In the genomic region with DNA sequence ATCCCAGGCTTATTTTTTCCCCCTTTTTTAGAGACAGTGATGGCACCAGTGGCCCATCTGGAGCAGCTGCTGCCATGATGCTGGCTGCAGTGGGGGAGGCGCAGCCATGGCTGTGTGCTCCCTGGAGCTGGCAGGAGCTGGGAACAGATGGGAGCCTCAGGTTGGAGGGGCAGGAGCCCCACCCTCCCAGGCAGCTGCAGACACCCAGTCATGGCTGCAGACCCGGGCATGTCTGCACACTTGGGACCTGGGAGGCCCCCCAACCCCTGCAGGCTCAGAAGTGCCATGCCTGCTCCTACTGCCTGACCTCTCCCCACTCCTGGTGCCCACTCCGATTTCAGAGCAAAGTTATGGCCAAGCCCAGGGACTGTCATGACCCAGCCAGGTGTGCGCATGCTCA, we compare ENCODE assay signal across 29 cellular contexts.
"Had no signal": no experiment of that assay in that cellular context is flagged by ENCODE, and none has a peak within 500 bp of the region (broad histone marks: within the 10 kb centered on the region; RNA-seq: fewer than 3 reads in every experiment).

No MANE protein-coding gene starts in this region.

- H3K27ac Mint-ChIP-seq: activated CD4-positive, alpha-beta T cell treated with anti-CD3 and anti-CD28 coated beads for 36 hours; activated CD4-positive, alpha-beta T cell treated with anti-CD3 and anti-CD28 coated beads, Interleukin-2, amount 10 ng/mL, durations not matched to agents 7 days and 5 days; activated CD8-positive, alpha-beta T cell treated with anti-CD3 and anti-CD28 coated beads, Interleukin-2, amount 10 ng/mL, durations not matched to agents 7 days and 5 days; activated naive CD4-positive, alpha-beta T cell treated with anti-CD3 and anti-CD28 coated beads, Interleukin-2, amount 10 ng/mL, durations not matched to agents 7 days and 5 days; activated naive CD8-positive, alpha-beta T cell; activated naive CD8-positive, alpha-beta T cell treated with anti-CD3 and anti-CD28 coated beads, Interleukin-2, amount 50 U/mL, for 24 hours; IgD-negative memory B cell; T-helper 1 cell treated with Interleukin-12 subunit alpha and Interleukin-12 subunit beta and Interleukin-4 antibody, amounts not matched to agents 30 μg/mL and 1 μg/mL, for 36 hours; T-helper 2 cell treated with Interferon-gamma antibody and Interleukin-4, amounts not matched to agents 5 μg/mL and 100 μg/mL, for 36 hours; WTC11 had no signal

- H3K36me3 ChIP-seq: SJCRH30 had no signal

- H3K4me1 ChIP-seq: SJCRH30 had no signal

- H3K4me3 ChIP-seq: SJCRH30, SK-N-MC had no signal

- H3K4me1 Mint-ChIP-seq: activated CD4-positive, alpha-beta T cell treated with anti-CD3 and anti-CD28 coated beads for 36 hours; brain; WTC11 had no signal

- H3K9me3 Mint-ChIP-seq: activated naive CD4-positive, alpha-beta T cell treated with anti-CD3 and anti-CD28 coated beads, Interleukin-2, amount 10 ng/mL, durations not matched to agents 7 days and 5 days; activated naive CD8-positive, alpha-beta T cell treated with anti-CD3 and anti-CD28 coated beads, Interleukin-2, amount 50 U/mL, for 24 hours; T-helper 2 cell treated with Interferon-gamma antibody and Interleukin-4, amounts not matched to agents 5 μg/mL and 100 μg/mL, for 36 hours had no signal

- H3K4me3 Mint-ChIP-seq: activated CD4-positive, alpha-beta T cell treated with anti-CD3 and anti-CD28 coated beads for 36 hours; activated CD4-positive, alpha-beta T cell treated with anti-CD3 and anti-CD28 coated beads, Interleukin-2, amount 10 ng/mL, durations not matched to agents 7 days and 5 days; activated CD8-positive, alpha-beta T cell treated with anti-CD3 and anti-CD28 coated beads, Interleukin-2, amount 10 ng/mL, durations not matched to agents 7 days and 5 days; activated naive CD4-positive, alpha-beta T cell treated with anti-CD3 and anti-CD28 coated beads, Interleukin-2, amount 10 ng/mL, durations not matched to agents 7 days and 5 days; activated naive CD8-positive, alpha-beta T cell; activated naive CD8-positive, alpha-beta T cell treated with anti-CD3 and anti-CD28 coated beads, Interleukin-2, amount 50 U/mL, for 24 hours; brain; IgD-negative memory B cell; T-helper 1 cell treated with Interleukin-12 subunit alpha and Interleukin-12 subunit beta and Interleukin-4 antibody, amounts not matched to agents 30 μg/mL and 1 μg/mL, for 36 hours; T-helper 2 cell treated with Interferon-gamma antibody and Interleukin-4, amounts not matched to agents 5 μg/mL and 100 μg/mL, for 36 hours; WTC11 had no signal

- H3K27me3 ChIP-seq: SJCRH30 had no signal

- H3K27ac ChIP-seq: SJCRH30, SK-N-MC had no signal

- DNase-seq: activated CD4-positive, alpha-beta T cell treated with anti-CD3 and anti-CD28 coated beads for 36 hours; activated CD4-positive, alpha-beta T cell treated with anti-CD3 and anti-CD28 coated beads, Interleukin-2, amount 10 ng/mL, durations not matched to agents 7 days and 5 days; activated CD4-positive, alpha-beta T cell treated with anti-CD3 and anti-CD28 coated beads, Interleukin-2, amount 50 U/mL, for 48 hours; activated CD8-positive, alpha-beta memory T cell treated with anti-CD3 and anti-CD28 coated beads, Interleukin-2, amount 50 U/mL, for 4 hours; activated CD8-positive, alpha-beta T cell treated with anti-CD3 and anti-CD28 coated beads, Interleukin-2, amount 10 ng/mL, durations not matched to agents 7 days and 5 days; activated effector memory CD4-positive, alpha-beta T cell treated with Interleukin-2 at 50 U/mL for 16 hours; activated naive CD4-positive, alpha-beta T cell treated with anti-CD3 and anti-CD28 coated beads, Interleukin-2, amount 10 ng/mL, durations not matched to agents 7 days and 5 days; activated naive CD8-positive, alpha-beta T cell treated with anti-CD3 and anti-CD28 coated beads, Interleukin-2, amount 50 U/mL, for 24 hours; activated T-cell treated with anti-CD3 and anti-CD28 coated beads, Interleukin-2, amount 50 U/mL, for 48 hours; anterior cingulate cortex; caudate nucleus; cerebellar nuclear complex; Karpas-422; KBM-7; NCI-H1105; NCI-H1417 treated with DMSO at 0.1 percent for 48 hours; NCI-H2029; NCI-H226; NCI-H446 treated with DMSO at 0.1 percent for 48 hours; NCI-H774; SHP77 had no signal

- H3K9me3 ChIP-seq: SJCRH30 had no signal

- H3K36me3 Mint-ChIP-seq: activated naive CD4-positive, alpha-beta T cell treated with anti-CD3 and anti-CD28 coated beads, Interleukin-2, amount 10 ng/mL, durations not matched to agents 7 days and 5 days; WTC11 had no signal

- H3K27me3 Mint-ChIP-seq: activated CD4-positive, alpha-beta T cell treated with anti-CD3 and anti-CD28 coated beads for 36 hours; activated naive CD4-positive, alpha-beta T cell treated with anti-CD3 and anti-CD28 coated beads, Interleukin-2, amount 10 ng/mL, durations not matched to agents 7 days and 5 days; activated naive CD8-positive, alpha-beta T cell treated with anti-CD3 and anti-CD28 coated beads, Interleukin-2, amount 50 U/mL, for 24 hours; brain; IgD-negative memory B cell had no signal
